24 cellular contexts compared by ENCODE assay signal in genomic region chr9:132498811-132499210, GRCh38.
DNase-seq lines count a peak whose midpoint lies in the region; ATAC-seq, FAIRE-seq and TF ChIP-seq lines count a peak whose summit lies in the region.
"Had no signal": no experiment of that assay in that cellular context is flagged by ENCODE, and none has a peak within 500 bp of the region (broad histone marks: within the 10 kb centered on the region; RNA-seq: fewer than 3 reads in every experiment).

No MANE protein-coding gene starts in this region.

- POLR2A ChIA-PET in HepG2 (lab: Yijun Ruan, JAX): no interaction called here

- H3K27me3 ChIP-seq in adipocyte (replicated peaks; ENCODE audit: control insufficient read depth, insufficient read depth, low read length) (peaks cover 62% of the 10 kb centered on the region), HepG2 (ENCODE audit: control insufficient read depth in 1 of 2, insufficient read depth in 2 of 2, low read length in 2 of 2) (peaks cover 10 to 72% of the 10 kb centered on the region in 2 experiments)

- ATAC-seq in left ventricle myocardium superior (no peak), Right ventricle myocardium inferior (no peak), HepG2 (peak; percentile 45; the same call in 2 of the 3 replicates), GM19023 (IDR thresholded peaks at IDR 0.05; ENCODE audit: unreplicated experiment) (no peak), HG02870 (IDR thresholded peaks at IDR 0.05; ENCODE audit: unreplicated experiment) (no peak), GM18873 (IDR thresholded peaks at IDR 0.05; ENCODE audit: low FRiP score, unreplicated experiment) (no peak)

- no peak overlapping the region for H3K27ac ChIP-seq in HepG2 (ENCODE audit: extremely low read length, insufficient read depth, low read length)
- H3K27ac ChIP-seq: RWPE1, WERI-Rb-1 had no signal

- intact Hi-C loops in left ventricle myocardium superior (cut with micrococcal nuclease): no loop called here
- intact Hi-C loops in Right ventricle myocardium inferior (cut with DNase I): no loop called here
- intact Hi-C loops in HepG2 (cut with micrococcal nuclease; ENCODE audit: unreplicated experiment): no loop called here

- CTCF ChIA-PET in HepG2 (lab: Yijun Ruan, JAX; ENCODE audit: low intra/inter-chr PET ratio, low total read pairs): no interaction called here

- 0% methylated on average over 2 of the region's 11 CpGs for WGBS in HepG2 (ENCODE audit: low lambda C conversion rate)

- no peak overlapping the region for H3K4me2 ChIP-seq in HepG2 (ENCODE audit: low read depth, low read length)

- H3K4me1 ChIP-seq in adipocyte (ENCODE audit: control insufficient read depth, insufficient read depth, low read length) (peaks cover 8% of the 10 kb centered on the region), HepG2 (ENCODE audit: insufficient read depth, low read length) (no peaks in the 10 kb centered on the region)

- H3K9ac ChIP-seq in adipocyte (ENCODE audit: low read length) (no peak overlapping the region), HepG2 (ENCODE audit: insufficient read depth, low read depth, low read length) (no peak overlapping the region)

- in situ Hi-C loops in HepG2 (cut with HindIII; ENCODE audit: extremely low pct_ligation_motif_present, low pct_unique_long_range_greater_than_20kb): no loop called here

- H4K20me1 ChIP-seq in HepG2 (ENCODE audit: insufficient read depth, low read length): no peaks in the 10 kb centered on the region

- TF ChIP-seq EP300 in HepG2 (IDR thresholded peaks at IDR 0.05; ENCODE audit: low read depth in 2 of 2, low read length in 2 of 2) (no peak), HepG2 (CRISPR knock-in tag; IDR thresholded peaks at IDR 0.05; ENCODE audit: borderline replicate concordance) (no peak)

- no peak overlapping the region for H2AFZ ChIP-seq in HepG2 (ENCODE audit: low read length)

- no peak for TF ChIP-seq POLR2A in HepG2 (IDR thresholded peaks at IDR 0.05; ENCODE audit: insufficient read depth in 1 of 2, low read depth in 2 of 2, low read length in 2 of 2)

- no peak for TF ChIP-seq RAD21 in HepG2 (CRISPR knock-in tag; IDR thresholded peaks at IDR 0.05)

- no peaks in the 10 kb centered on the region for H3K79me2 ChIP-seq in HepG2 (ENCODE audit: insufficient read depth, low read length)

- no peak for FAIRE-seq in HepG2 (lab: Jason Lieb, UNC)
- FAIRE-seq: A204.1, GM12892, small intestine had no signal

- H3K4me3 ChIP-seq in adipocyte (ENCODE audit: low read length) (no peak overlapping the region), HepG2 (replicated peaks in 1 of 3; ENCODE audit: insufficient read depth in 1 of 3, low read depth in 2 of 3, low read length in 3 of 3) (no peak overlapping the region)

- H3K36me3 ChIP-seq in adipocyte (ENCODE audit: control insufficient read depth, insufficient read depth, low read length, severe bottlenecking): no peaks in the 10 kb centered on the region
- no peaks in the 10 kb centered on the region for H3K36me3 ChIP-seq in HepG2 (replicated peaks in 1 of 2; ENCODE audit: control insufficient read depth in 1 of 2, insufficient read depth in 2 of 2, low read length in 2 of 2)
- H3K36me3 ChIP-seq: WERI-Rb-1 had no signal

- no TSS peak for BruUV-seq in HepG2 (replicated peaks; lab: Mats Ljungman, UMichigan)

- no peak for TF ChIP-seq CTCF in HepG2 (CRISPR knock-in tag; IDR thresholded peaks at IDR 0.05)

- H3K9me3 ChIP-seq in adipocyte (ENCODE audit: control insufficient read depth, low read length) (peaks cover 4% of the 10 kb centered on the region), HepG2 (ENCODE audit: low read length) (no peaks in the 10 kb centered on the region)

- DNase-seq in left ventricle myocardium superior (peak; percentile 10), Right ventricle myocardium inferior (ENCODE audit: missing footprints) (no peak), adipocyte (ENCODE audit: low read depth) (peak; percentile 15), HepG2 (ENCODE audit: low spot score) (no peak), NCI-H69 (lab: John Stamatoyannopoulos, UW) (no peak)
- DNase-seq: activated CD4-positive, alpha-beta T cell treated with anti-CD3 and anti-CD28 coated beads, Interleukin-2, amount 10 ng/mL, durations not matched to agents 7 days and 5 days; activated naive CD4-positive, alpha-beta T cell treated with anti-CD3 and anti-CD28 coated beads, Interleukin-2, amount 10 ng/mL, durations not matched to agents 7 days and 5 days; activated T-cell treated with anti-CD3 and anti-CD28 coated beads, Interleukin-2, amount 50 U/mL, for 48 hours; anterior cingulate cortex; KG1; NCI-H1417 treated with DMSO at 0.1 percent for 48 hours; NCI-H2171 treated with DMSO at 0.1 percent for 48 hours; NCI-H774; occipital lobe; small intestine; stimulated activated CD4-positive, alpha-beta T cell treated with anti-CD3 and anti-CD28 coated beads, Interleukin-1b, Interleukin-23, amount 100 ng/mL, for 48 hours; substantia nigra; WERI-Rb-1 had no signal

TF ChIP-seq in HepG2, 621 proteins besides CTCF, POLR2A, EP300 and RAD21 (continues in another document):
- no peak for TF ChIP-seq CBX1 (IDR thresholded peaks at IDR 0.05; ENCODE audit: low read depth)
- no peak for TF ChIP-seq ZNF430 (CRISPR knock-in tag; IDR thresholded peaks at IDR 0.05)
- TF ChIP-seq KDM5A (IDR thresholded peaks at IDR 0.05; ENCODE audit: borderline replicate concordance, low read length): no peak
- no peak for TF ChIP-seq ZNF776 (CRISPR knock-in tag; IDR thresholded peaks at IDR 0.05)
- no peak for TF ChIP-seq JARID2 (CRISPR knock-in tag; IDR thresholded peaks at IDR 0.05; ENCODE audit: insufficient replicate concordance)
- TF ChIP-seq U2AF1 (optimal IDR thresholded peaks at IDR 0.05; ENCODE audit: low read depth, low read length): no peak
- no peak for TF ChIP-seq EHMT2 (IDR thresholded peaks at IDR 0.05; ENCODE audit: borderline replicate concordance, low read depth, low read length)
- TF ChIP-seq ZBED4 (CRISPR knock-in tag; IDR thresholded peaks at IDR 0.05; ENCODE audit: borderline replicate concordance): no peak
- no peak for TF ChIP-seq ZBTB1 (CRISPR knock-in tag; IDR thresholded peaks at IDR 0.05; ENCODE audit: borderline replicate concordance)
- TF ChIP-seq ZNF451 (CRISPR knock-in tag; IDR thresholded peaks at IDR 0.05): no peak
- no peak for TF ChIP-seq NONO (IDR thresholded peaks at IDR 0.05)
- TF ChIP-seq NONO (CRISPR knock-in tag; conservative IDR thresholded peaks at IDR 0.05): no peak
- no peak for TF ChIP-seq POGK (CRISPR knock-in tag; conservative IDR thresholded peaks at IDR 0.05)

Comparison
In these comparisons a context has a peak if more than half of its experiments do, and no peak if none do; other contexts are left out.
1. DNase-seq: peak in left ventricle myocardium superior (single experiment) and adipocyte (single experiment); none in Right ventricle myocardium inferior (single experiment), HepG2 (single experiment) and NCI-H69 (single experiment).